8 cellular contexts compared by ENCODE assay signal in the genomic region with DNA sequence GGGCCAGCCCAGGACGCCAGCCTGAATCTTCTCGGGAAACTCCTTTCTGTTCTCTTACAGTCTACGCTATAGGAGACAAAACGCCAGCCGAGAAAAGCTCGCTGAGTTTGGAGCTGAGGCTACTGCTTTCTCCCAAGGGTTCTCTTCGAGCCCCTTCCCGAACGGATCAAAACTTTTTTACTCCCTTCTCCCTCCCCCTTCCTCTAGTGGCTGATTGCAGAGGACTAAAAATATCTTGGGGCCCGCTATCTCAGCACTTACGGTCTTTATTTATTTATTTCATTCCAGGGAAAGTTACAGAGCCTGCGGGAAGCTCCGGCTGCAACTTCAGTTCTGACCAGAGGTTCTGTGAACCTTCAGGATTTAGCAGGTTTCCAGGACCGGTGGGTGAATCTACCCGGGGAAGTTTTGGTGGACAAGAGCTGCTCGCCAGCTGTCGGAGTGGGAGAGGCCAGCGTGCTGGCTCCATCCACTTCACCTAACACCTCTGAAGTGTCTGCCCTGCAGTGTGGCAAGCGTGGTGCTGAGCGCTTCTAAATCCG. TPM values are rescaled to one million over a fixed set of nuclear protein-coding genes. Genes with fewer than 3 reads are reported as not detected.
DNase-seq lines count a peak whose midpoint lies in the region; ATAC-seq and TF ChIP-seq lines count a peak whose summit lies in the region.

No MANE protein-coding gene starts in this region.

- no peak for ATAC-seq in HG02938 (IDR thresholded peaks at IDR 0.05; ENCODE audit: unreplicated experiment)

- peak overlapping the region; percentile 48 to 94 (median 80) for H3K4me3 ChIP-seq in fibroblast of lung (replicated peaks in 1 of 4; ENCODE audit: control extremely low read depth in 1 of 4, insufficient read depth in 1 of 4, low read depth in 3 of 4, low read length in 4 of 4)

- peaks cover 56% of the 10 kb centered on the region for H3K4me1 Mint-ChIP-seq in nephron

- peak overlapping the region; percentile 92 for H3K4me2 ChIP-seq in fibroblast of lung (ENCODE audit: extremely low read depth, insufficient read depth, low read length)

- H3K36me3 Mint-ChIP-seq in nephron (ENCODE audit: low read depth): peaks cover under 1% of the 10 kb centered on the region

- peak overlapping the region; percentile 88 to 95 (median 93) for H3K27ac Mint-ChIP-seq in nephron

- H3K4me3 Mint-ChIP-seq in nephron: peak overlapping the region; percentile 85 to 95 (median 89)

- peaks cover 27% of the 10 kb centered on the region for H3K79me2 ChIP-seq in fibroblast of lung (ENCODE audit: control insufficient read depth, insufficient read depth, low read length)

- H3K9me3 ChIP-seq in fibroblast of lung (ENCODE audit: control insufficient read depth, insufficient read depth, low read depth, low read length): no peaks in the 10 kb centered on the region

- H3K4me1 ChIP-seq in fibroblast of lung (ENCODE audit: control insufficient read depth, extremely low read depth, insufficient read depth, low read length): peaks cover 3% of the 10 kb centered on the region

- peak overlapping the region; percentile 73 for H3K9ac ChIP-seq in fibroblast of lung (ENCODE audit: insufficient read depth, low read length)

- H3K27ac ChIP-seq in fibroblast of lung (ENCODE audit: insufficient read depth, low read length): peak overlapping the region; percentile 72

- no peaks in the 10 kb centered on the region for H3K27me3 Mint-ChIP-seq in nephron (ENCODE audit: low read depth)

- no peaks in the 10 kb centered on the region for H3K36me3 ChIP-seq in fibroblast of lung (ENCODE audit: control insufficient read depth, insufficient read depth, low read length)

- DNase-seq in AG20443 (ENCODE audit: low spot score): peak; percentile 67
- DNase-seq in NCI-H510A (lab: John Stamatoyannopoulos, UW): peak; percentile 8
- DNase-seq in fibroblast of lung (ENCODE audit: low read depth in 2 of 2): peak; percentile 52 to 71
- DNase-seq in dermis blood vessel endothelial cell: no peak
- DNase-seq in activated naive CD4-positive, alpha-beta T cell (lab: John Stamatoyannopoulos, UW): no peak
- DNase-seq in CD1c-positive myeloid dendritic cell (ENCODE audit: extremely low spot score): no peak

- no peaks in the 10 kb centered on the region for H4K20me1 ChIP-seq in fibroblast of lung (ENCODE audit: control insufficient read depth, extremely low read depth, insufficient read depth, low read length)

- H3K9me3 Mint-ChIP-seq in nephron: no peaks in the 10 kb centered on the region

- no peaks in the 10 kb centered on the region for H3K27me3 ChIP-seq in fibroblast of lung (ENCODE audit: control insufficient read depth, insufficient read depth, low read length)

- TF ChIP-seq CTCF in fibroblast of lung (conservative IDR thresholded peaks at IDR 0.05 in 1 of 2, IDR thresholded peaks at IDR 0.05 in 1 of 2; ENCODE audit: low read depth in 1 of 2, low read length in 2 of 2): no peak
- no peak for TF ChIP-seq CTCF in nephron (IDR thresholded peaks at IDR 0.05; ENCODE audit: unreplicated experiment in 3 of 3)

- peak overlapping the region; percentile 87 for H2AFZ ChIP-seq in fibroblast of lung (ENCODE audit: low read length)

RNA-seq across cellular contexts. Expression of gene PDZRN3, which starts 0.5 kb away (rescaled TPM):
- total RNA-seq in fibroblast of lung: 47.5 and 56.3 TPM in 2 replicates
- polyA plus RNA-seq in fibroblast of lung: 10.7 and 14.6 TPM in 2 replicates
- 20.0 and 36.3 TPM in 2 replicates for polyA plus RNA-seq in fibroblast of lung (2012)
- polyA minus RNA-seq in fibroblast of lung (ENCODE audit: low replicate concordance): 42.1 and 58.7 TPM in 2 replicates
- under 0.01 and 0.23 TPM in 2 replicates for total RNA-seq in dermis blood vessel endothelial cell

Comparison
In these comparisons a context has a peak if more than half of its experiments do, and no peak if none do; other contexts are left out.
1. DNase-seq: peak in AG20443 (single experiment), NCI-H510A (single experiment) and fibroblast of lung (2 of 2); none in dermis blood vessel endothelial cell (single experiment), activated naive CD4-positive, alpha-beta T cell (0 of 4) and CD1c-positive myeloid dendritic cell (single experiment).
2. RNA of gene PDZRN3, which starts 0.5 kb away (total RNA-seq): 47.5 to 56.3 TPM in fibroblast of lung; under 0.01 to 0.23 TPM in dermis blood vessel endothelial cell; every median in the first group is over 10 times any median in the second.